In the genomic region with DNA sequence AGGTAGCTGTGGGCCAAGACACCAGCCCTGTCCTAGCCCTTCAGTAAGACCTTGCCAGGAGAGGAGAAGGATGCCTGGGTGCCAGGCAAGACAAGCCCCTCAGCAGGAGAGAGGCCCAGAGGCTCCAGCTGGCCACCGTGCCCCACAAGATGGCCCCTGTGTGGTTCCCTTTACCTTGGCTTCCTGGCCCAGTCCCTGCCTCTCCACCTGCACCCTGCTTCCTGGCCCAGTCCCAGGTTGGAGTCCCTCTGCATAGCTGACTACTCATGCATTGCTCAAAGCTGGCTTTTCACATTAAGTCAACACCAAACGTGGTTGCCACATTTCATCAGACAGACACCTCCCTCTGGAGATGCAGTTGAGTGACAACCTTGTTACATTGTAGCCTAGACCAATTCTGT, we compare ENCODE assay signal across 2 cellular contexts.
TF ChIP-seq lines count a peak whose summit lies in the region.

No MANE protein-coding gene starts in this region.

TF ChIP-seq in GM23338, 12 proteins besides CTCF, POLR2A, EP300 and RAD21 (continues in another document):
- TF ChIP-seq POLR2AphosphoS5 (IDR thresholded peaks at IDR 0.05; ENCODE audit: low read depth) = no peak
- TF ChIP-seq EZH2 (IDR thresholded peaks at IDR 0.05; ENCODE audit: low read depth, unreplicated experiment) = no peak
- TF ChIP-seq NANOG (IDR thresholded peaks at IDR 0.05; ENCODE audit: borderline replicate concordance) = no peak
- no peak for TF ChIP-seq JUNB (IDR thresholded peaks at IDR 0.05; ENCODE audit: unreplicated experiment)
- TF ChIP-seq STAT1 (IDR thresholded peaks at IDR 0.05; ENCODE audit: unreplicated experiment) = no peak
- TF ChIP-seq ZNF331 (CRISPR knock-in tag; IDR thresholded peaks at IDR 0.05; ENCODE audit: low read depth) = no peak
- TF ChIP-seq, protein P1, sequence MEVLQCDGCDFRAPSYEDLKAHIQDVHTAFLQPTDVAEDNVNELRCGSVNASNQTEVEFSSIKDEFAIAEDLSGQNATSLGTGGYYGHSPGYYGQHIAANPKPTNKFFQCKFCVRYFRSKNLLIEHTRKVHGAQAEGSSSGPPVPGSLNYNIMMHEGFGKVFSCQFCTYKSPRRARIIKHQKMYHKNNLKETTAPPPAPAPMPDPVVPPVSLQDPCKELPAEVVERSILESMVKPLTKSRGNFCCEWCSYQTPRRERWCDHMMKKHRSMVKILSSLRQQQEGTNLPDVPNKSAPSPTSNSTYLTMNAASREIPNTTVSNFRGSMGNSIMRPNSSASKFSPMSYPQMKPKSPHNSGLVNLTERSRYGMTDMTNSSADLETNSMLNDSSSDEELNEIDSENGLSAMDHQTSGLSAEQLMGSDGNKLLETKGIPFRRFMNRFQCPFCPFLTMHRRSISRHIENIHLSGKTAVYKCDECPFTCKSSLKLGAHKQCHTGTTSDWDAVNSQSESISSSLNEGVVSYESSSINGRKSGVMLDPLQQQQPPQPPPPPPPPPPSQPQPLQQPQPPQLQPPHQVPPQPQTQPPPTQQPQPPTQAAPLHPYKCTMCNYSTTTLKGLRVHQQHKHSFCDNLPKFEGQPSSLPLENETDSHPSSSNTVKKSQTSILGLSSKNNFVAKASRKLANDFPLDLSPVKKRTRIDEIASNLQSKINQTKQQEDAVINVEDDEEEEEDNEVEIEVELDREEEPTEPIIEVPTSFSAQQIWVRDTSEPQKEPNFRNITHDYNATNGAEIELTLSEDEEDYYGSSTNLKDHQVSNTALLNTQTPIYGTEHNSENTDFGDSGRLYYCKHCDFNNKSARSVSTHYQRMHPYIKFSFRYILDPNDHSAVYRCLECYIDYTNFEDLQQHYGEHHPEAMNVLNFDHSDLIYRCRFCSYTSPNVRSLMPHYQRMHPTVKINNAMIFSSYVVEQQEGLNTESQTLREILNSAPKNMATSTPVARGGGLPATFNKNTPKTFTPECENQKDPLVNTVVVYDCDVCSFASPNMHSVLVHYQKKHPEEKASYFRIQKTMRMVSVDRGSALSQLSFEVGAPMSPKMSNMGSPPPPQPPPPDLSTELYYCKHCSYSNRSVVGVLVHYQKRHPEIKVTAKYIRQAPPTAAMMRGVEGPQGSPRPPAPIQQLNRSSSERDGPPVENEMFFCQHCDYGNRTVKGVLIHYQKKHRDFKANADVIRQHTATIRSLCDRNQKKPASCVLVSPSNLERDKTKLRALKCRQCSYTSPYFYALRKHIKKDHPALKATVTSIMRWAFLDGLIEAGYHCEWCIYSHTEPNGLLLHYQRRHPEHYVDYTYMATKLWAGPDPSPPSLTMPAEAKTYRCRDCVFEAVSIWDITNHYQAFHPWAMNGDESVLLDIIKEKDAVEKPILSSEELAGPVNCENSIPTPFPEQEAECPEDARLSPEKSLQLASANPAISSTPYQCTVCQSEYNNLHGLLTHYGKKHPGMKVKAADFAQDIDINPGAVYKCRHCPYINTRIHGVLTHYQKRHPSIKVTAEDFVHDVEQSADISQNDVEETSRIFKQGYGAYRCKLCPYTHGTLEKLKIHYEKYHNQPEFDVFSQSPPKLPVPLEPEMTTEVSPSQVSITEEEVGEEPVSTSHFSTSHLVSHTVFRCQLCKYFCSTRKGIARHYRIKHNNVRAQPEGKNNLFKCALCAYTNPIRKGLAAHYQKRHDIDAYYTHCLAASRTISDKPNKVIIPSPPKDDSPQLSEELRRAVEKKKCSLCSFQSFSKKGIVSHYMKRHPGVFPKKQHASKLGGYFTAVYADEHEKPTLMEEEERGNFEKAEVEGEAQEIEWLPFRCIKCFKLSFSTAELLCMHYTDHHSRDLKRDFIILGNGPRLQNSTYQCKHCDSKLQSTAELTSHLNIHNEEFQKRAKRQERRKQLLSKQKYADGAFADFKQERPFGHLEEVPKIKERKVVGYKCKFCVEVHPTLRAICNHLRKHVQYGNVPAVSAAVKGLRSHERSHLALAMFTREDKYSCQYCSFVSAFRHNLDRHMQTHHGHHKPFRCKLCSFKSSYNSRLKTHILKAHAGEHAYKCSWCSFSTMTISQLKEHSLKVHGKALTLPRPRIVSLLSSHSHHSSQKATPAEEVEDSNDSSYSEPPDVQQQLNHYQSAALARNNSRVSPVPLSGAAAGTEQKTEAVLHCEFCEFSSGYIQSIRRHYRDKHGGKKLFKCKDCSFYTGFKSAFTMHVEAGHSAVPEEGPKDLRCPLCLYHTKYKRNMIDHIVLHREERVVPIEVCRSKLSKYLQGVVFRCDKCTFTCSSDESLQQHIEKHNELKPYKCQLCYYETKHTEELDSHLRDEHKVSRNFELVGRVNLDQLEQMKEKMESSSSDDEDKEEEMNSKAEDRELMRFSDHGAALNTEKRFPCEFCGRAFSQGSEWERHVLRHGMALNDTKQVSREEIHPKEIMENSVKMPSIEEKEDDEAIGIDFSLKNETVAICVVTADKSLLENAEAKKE (CRISPR knock-in tag; IDR thresholded peaks at IDR 0.05) = no peak
- TF ChIP-seq CREB1 (CRISPR knock-in tag; IDR thresholded peaks at IDR 0.05; ENCODE audit: low read depth) = no peak
- no peak for TF ChIP-seq EZH2phosphoT487 (IDR thresholded peaks at IDR 0.05; ENCODE audit: unreplicated experiment)
- TF ChIP-seq, protein P2, sequence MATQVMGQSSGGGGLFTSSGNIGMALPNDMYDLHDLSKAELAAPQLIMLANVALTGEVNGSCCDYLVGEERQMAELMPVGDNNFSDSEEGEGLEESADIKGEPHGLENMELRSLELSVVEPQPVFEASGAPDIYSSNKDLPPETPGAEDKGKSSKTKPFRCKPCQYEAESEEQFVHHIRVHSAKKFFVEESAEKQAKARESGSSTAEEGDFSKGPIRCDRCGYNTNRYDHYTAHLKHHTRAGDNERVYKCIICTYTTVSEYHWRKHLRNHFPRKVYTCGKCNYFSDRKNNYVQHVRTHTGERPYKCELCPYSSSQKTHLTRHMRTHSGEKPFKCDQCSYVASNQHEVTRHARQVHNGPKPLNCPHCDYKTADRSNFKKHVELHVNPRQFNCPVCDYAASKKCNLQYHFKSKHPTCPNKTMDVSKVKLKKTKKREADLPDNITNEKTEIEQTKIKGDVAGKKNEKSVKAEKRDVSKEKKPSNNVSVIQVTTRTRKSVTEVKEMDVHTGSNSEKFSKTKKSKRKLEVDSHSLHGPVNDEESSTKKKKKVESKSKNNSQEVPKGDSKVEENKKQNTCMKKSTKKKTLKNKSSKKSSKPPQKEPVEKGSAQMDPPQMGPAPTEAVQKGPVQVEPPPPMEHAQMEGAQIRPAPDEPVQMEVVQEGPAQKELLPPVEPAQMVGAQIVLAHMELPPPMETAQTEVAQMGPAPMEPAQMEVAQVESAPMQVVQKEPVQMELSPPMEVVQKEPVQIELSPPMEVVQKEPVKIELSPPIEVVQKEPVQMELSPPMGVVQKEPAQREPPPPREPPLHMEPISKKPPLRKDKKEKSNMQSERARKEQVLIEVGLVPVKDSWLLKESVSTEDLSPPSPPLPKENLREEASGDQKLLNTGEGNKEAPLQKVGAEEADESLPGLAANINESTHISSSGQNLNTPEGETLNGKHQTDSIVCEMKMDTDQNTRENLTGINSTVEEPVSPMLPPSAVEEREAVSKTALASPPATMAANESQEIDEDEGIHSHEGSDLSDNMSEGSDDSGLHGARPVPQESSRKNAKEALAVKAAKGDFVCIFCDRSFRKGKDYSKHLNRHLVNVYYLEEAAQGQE (IDR thresholded peaks at IDR 0.05; ENCODE audit: unreplicated experiment) = no peak
- TF ChIP-seq ZNF114 (CRISPR knock-in tag; IDR thresholded peaks at IDR 0.05) = no peak

TF ChIP-seq in HepG2, 621 proteins besides CTCF, POLR2A, EP300 and RAD21 (continues in another document):
- peak; percentile 87 for TF ChIP-seq FOXA3 (CRISPR knock-in tag; IDR thresholded peaks at IDR 0.05)
- TF ChIP-seq FOXA1 (IDR thresholded peaks at IDR 0.05) = peak; percentile 45; the same call in 1 of the 2 replicates
- peak; percentile 94 for TF ChIP-seq FOXA1 (CRISPR knock-in tag; IDR thresholded peaks at IDR 0.05)
- peak; percentile 71 for TF ChIP-seq SAP130 (CRISPR knock-in tag; IDR thresholded peaks at IDR 0.05; ENCODE audit: low read depth)
- peak; percentile 57; the same call in 1 of the 2 replicates for TF ChIP-seq ZNF121 (CRISPR knock-in tag; IDR thresholded peaks at IDR 0.05)
- TF ChIP-seq SIX1 (CRISPR knock-in tag; IDR thresholded peaks at IDR 0.05; ENCODE audit: borderline replicate concordance) = no peak
- no peak for TF ChIP-seq SRF (IDR thresholded peaks at IDR 0.05; ENCODE audit: low read depth, low read length)
- peak; percentile 8 for TF ChIP-seq YY1 (IDR thresholded peaks at IDR 0.05; ENCODE audit: insufficient read depth, insufficient replicate concordance, low read depth, low read length)
- TF ChIP-seq, protein P3, sequence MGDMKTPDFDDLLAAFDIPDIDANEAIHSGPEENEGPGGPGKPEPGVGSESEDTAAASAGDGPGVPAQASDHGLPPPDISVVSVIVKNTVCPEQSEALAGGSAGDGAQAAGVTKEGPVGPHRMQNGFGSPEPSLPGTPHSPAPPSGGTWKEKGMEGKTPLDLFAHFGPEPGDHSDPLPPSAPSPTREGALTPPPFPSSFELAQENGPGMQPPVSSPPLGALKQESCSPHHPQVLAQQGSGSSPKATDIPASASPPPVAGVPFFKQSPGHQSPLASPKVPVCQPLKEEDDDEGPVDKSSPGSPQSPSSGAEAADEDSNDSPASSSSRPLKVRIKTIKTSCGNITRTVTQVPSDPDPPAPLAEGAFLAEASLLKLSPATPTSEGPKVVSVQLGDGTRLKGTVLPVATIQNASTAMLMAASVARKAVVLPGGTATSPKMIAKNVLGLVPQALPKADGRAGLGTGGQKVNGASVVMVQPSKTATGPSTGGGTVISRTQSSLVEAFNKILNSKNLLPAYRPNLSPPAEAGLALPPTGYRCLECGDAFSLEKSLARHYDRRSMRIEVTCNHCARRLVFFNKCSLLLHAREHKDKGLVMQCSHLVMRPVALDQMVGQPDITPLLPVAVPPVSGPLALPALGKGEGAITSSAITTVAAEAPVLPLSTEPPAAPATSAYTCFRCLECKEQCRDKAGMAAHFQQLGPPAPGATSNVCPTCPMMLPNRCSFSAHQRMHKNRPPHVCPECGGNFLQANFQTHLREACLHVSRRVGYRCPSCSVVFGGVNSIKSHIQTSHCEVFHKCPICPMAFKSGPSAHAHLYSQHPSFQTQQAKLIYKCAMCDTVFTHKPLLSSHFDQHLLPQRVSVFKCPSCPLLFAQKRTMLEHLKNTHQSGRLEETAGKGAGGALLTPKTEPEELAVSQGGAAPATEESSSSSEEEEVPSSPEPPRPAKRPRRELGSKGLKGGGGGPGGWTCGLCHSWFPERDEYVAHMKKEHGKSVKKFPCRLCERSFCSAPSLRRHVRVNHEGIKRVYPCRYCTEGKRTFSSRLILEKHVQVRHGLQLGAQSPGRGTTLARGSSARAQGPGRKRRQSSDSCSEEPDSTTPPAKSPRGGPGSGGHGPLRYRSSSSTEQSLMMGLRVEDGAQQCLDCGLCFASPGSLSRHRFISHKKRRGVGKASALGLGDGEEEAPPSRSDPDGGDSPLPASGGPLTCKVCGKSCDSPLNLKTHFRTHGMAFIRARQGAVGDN (CRISPR knock-in tag; IDR thresholded peaks at IDR 0.05) = peak; percentile 81
- TF ChIP-seq ZNF7 (CRISPR knock-in tag; IDR thresholded peaks at IDR 0.05) = peak; percentile 88
- no peak for TF ChIP-seq MTA3 (CRISPR knock-in tag; IDR thresholded peaks at IDR 0.05)
- TF ChIP-seq, protein P4, sequence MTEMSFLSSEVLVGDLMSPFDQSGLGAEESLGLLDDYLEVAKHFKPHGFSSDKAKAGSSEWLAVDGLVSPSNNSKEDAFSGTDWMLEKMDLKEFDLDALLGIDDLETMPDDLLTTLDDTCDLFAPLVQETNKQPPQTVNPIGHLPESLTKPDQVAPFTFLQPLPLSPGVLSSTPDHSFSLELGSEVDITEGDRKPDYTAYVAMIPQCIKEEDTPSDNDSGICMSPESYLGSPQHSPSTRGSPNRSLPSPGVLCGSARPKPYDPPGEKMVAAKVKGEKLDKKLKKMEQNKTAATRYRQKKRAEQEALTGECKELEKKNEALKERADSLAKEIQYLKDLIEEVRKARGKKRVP (CRISPR knock-in tag; IDR thresholded peaks at IDR 0.05) = peak in 1 of 2 experiments; percentile 91; a peak in 2 of 4 replicates
- peak; percentile 98 for TF ChIP-seq ZNF3 (CRISPR knock-in tag; IDR thresholded peaks at IDR 0.05)
- peak; percentile 53 for TF ChIP-seq TEAD3 (CRISPR knock-in tag; optimal IDR thresholded peaks at IDR 0.05; ENCODE audit: borderline replicate concordance)
- TF ChIP-seq HHEX (CRISPR knock-in tag; IDR thresholded peaks at IDR 0.05) = no peak
- peak; percentile 60 for TF ChIP-seq GATAD2A (CRISPR knock-in tag; IDR thresholded peaks at IDR 0.05)
- peak; percentile 41; the same call in 1 of the 2 replicates for TF ChIP-seq TGIF2 (CRISPR knock-in tag; IDR thresholded peaks at IDR 0.05)
- TF ChIP-seq, protein P5, sequence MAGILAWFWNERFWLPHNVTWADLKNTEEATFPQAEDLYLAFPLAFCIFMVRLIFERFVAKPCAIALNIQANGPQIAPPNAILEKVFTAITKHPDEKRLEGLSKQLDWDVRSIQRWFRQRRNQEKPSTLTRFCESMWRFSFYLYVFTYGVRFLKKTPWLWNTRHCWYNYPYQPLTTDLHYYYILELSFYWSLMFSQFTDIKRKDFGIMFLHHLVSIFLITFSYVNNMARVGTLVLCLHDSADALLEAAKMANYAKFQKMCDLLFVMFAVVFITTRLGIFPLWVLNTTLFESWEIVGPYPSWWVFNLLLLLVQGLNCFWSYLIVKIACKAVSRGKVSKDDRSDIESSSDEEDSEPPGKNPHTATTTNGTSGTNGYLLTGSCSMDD (CRISPR knock-in tag; IDR thresholded peaks at IDR 0.05) = no peak
- TF ChIP-seq SP4 (CRISPR knock-in tag; IDR thresholded peaks at IDR 0.05) = no peak
- TF ChIP-seq, protein P6, sequence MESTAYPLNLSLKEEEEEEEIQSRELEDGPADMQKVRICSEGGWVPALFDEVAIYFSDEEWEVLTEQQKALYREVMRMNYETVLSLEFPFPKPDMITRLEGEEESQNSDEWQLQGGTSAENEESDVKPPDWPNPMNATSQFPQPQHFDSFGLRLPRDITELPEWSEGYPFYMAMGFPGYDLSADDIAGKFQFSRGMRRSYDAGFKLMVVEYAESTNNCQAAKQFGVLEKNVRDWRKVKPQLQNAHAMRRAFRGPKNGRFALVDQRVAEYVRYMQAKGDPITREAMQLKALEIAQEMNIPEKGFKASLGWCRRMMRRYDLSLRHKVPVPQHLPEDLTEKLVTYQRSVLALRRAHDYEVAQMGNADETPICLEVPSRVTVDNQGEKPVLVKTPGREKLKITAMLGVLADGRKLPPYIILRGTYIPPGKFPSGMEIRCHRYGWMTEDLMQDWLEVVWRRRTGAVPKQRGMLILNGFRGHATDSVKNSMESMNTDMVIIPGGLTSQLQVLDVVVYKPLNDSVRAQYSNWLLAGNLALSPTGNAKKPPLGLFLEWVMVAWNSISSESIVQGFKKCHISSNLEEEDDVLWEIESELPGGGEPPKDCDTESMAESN (CRISPR knock-in tag; conservative IDR thresholded peaks at IDR 0.05) = 0 out of 2 replicates have a peak, but pooled peaks have one; percentile 32
- peak; percentile 68 for TF ChIP-seq FOSL2 (CRISPR knock-in tag; IDR thresholded peaks at IDR 0.05)
- TF ChIP-seq, protein P7, sequence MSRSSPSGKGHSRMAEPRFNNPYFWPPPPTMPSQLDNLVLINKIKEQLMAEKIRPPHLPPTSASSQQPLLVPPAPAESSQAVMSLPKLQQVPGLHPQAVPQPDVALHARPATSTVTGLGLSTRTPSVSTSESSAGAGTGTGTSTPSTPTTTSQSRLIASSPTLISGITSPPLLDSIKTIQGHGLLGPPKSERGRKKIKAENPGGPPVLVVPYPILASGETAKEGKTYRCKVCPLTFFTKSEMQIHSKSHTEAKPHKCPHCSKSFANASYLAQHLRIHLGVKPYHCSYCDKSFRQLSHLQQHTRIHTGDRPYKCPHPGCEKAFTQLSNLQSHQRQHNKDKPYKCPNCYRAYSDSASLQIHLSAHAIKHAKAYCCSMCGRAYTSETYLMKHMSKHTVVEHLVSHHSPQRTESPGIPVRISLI (CRISPR knock-in tag; IDR thresholded peaks at IDR 0.05; ENCODE audit: borderline replicate concordance) = no peak
